In genomic region chr22:48088926-48089536, GRCh38 we compare ENCODE assay signal across 18 cellular contexts.
DNase-seq lines count a peak whose midpoint lies in the region; TF ChIP-seq lines count a peak whose summit lies in the region.
"Had no signal": no experiment of that assay in that cellular context is flagged by ENCODE, and none has a peak within 500 bp of the region (broad histone marks: within the 10 kb centered on the region; RNA-seq: fewer than 3 reads in every experiment).

No MANE protein-coding gene starts in this region.

- H3K27me3 ChIP-seq in OCI-LY1 (ENCODE audit: insufficient read depth, low read length) (no peaks in the 10 kb centered on the region), vagina (no peaks in the 10 kb centered on the region)

- H3K4me3 ChIP-seq in OCI-LY1 (ENCODE audit: low read depth, low read length, poor library complexity, severe bottlenecking) (no peak overlapping the region), vagina (no peak overlapping the region)
- H3K4me3 ChIP-seq: GM23338, HAP-1 had no signal

- TF ChIP-seq POLR2A in vagina (IDR thresholded peaks at IDR 0.05) = no peak

- H3K36me3 ChIP-seq in OCI-LY1 (ENCODE audit: insufficient read depth, low read length) = no peaks in the 10 kb centered on the region
- H3K36me3 ChIP-seq in vagina = no peaks in the 10 kb centered on the region
- H3K36me3 ChIP-seq: HAP-1 had no signal

- H3K27ac ChIP-seq in OCI-LY1 (ENCODE audit: low read depth, low read length, poor library complexity, severe bottlenecking) = peak overlapping the region; percentile 63
- peak overlapping the region; percentile 23 for H3K27ac ChIP-seq in vagina
- H3K27ac ChIP-seq: RWPE1 had no signal

- no peaks in the 10 kb centered on the region for H3K9me3 ChIP-seq in OCI-LY1 (ENCODE audit: low read length)
- no peaks in the 10 kb centered on the region for H3K9me3 ChIP-seq in vagina
- H3K9me3 ChIP-seq: HAP-1, SK-N-SH had no signal

- no peak overlapping the region for H3K4me2 ChIP-seq in OCI-LY1 (ENCODE audit: low read length)
- H3K4me2 ChIP-seq: GM23338 had no signal

- H3K9me2 ChIP-seq in OCI-LY1 (ENCODE audit: low read depth, low read length) = no peaks in the 10 kb centered on the region
- H3K9me2 ChIP-seq: SK-N-SH had no signal

- DNase-seq in NCI-H82 (lab: John Stamatoyannopoulos, UW) (peak; percentile 4), NCI-H82 treated with DMSO at 0.1 percent for 48 hours (lab: John Stamatoyannopoulos, UW; ENCODE audit: unreplicated experiment) (no peak), mesenteric fat pad (ENCODE audit: low spot score) (peak; percentile 69), vagina (ENCODE audit: extremely low spot score in 2 of 2) (no peak), COR-L47 (lab: John Stamatoyannopoulos, UW) (no peak), NCI-H1105 treated with DMSO at 0.1 percent for 48 hours (lab: John Stamatoyannopoulos, UW) (no peak), activated T-cell treated with anti-CD3 and anti-CD28 coated beads for 4 hours (no peak)
- DNase-seq: CD8-positive, alpha-beta memory T cell; KG1; NCI-H1105; NCI-H2029 treated with DMSO at 0.1 percent for 48 hours; NCI-H526 treated with DMSO at 0.1 percent for 48 hours; SHP77 treated with DMSO at 0.1 percent for 48 hours; SK-N-SH had no signal

- H3K79me2 ChIP-seq in OCI-LY1 (ENCODE audit: insufficient read depth, low read length) = no peaks in the 10 kb centered on the region

- H3K4me1 ChIP-seq in OCI-LY1 (ENCODE audit: insufficient read depth, low read length, severe bottlenecking) = peaks cover 73% of the 10 kb centered on the region
- H3K4me1 ChIP-seq in vagina = peaks cover 33% of the 10 kb centered on the region
- H3K4me1 ChIP-seq: HAP-1 had no signal

- TF ChIP-seq CTCF in OCI-LY1 (IDR thresholded peaks at IDR 0.05; ENCODE audit: low read length) (no peak), vagina (IDR thresholded peaks at IDR 0.05) (no peak)

- intact Hi-C loops in vagina (cut with DNase I) = no loop called here

- no peaks in the 10 kb centered on the region for H3F3A ChIP-seq in OCI-LY1 (ENCODE audit: insufficient read depth, low read length)

- no peak overlapping the region for H3K9ac ChIP-seq in OCI-LY1 (ENCODE audit: low read length)
- H3K9ac ChIP-seq: SK-N-SH had no signal

- no peaks in the 10 kb centered on the region for H4K20me1 ChIP-seq in OCI-LY1 (ENCODE audit: insufficient read depth, low read length)

- no peak overlapping the region for H2AFZ ChIP-seq in OCI-LY1 (ENCODE audit: low read length)
- H2AFZ ChIP-seq: GM23338 had no signal

Comparison
In these comparisons a context has a peak if more than half of its experiments do, and no peak if none do; other contexts are left out.
1. DNase-seq: peak in NCI-H82 (single experiment) and mesenteric fat pad (single experiment); none in NCI-H82 treated with DMSO at 0.1 percent for 48 hours (single experiment), vagina (0 of 2), COR-L47 (single experiment), NCI-H1105 treated with DMSO at 0.1 percent for 48 hours (single experiment) and activated T-cell treated with anti-CD3 and anti-CD28 coated beads for 4 hours (single experiment).